ENCODE assay signal across 35 cellular contexts in the genomic region with DNA sequence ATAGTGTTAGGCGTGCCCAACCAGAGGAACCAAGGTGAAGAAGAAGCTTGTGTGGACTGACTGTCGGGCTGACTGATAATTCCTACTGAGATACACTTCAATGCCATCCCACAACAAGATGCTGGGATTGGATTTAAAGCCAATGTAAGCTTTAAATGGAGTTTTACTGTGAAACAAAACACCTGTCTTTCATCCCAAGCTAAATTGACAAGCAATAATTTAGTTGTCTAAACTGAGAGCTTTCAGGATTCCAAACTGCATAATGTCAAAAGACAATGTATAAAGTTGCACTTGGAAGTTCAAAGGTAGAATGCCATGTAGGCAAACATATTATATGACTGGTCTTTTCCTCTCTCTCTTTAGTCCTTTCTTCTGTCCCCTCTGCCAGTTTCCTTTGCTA.
"Had no signal": no experiment of that assay in that cellular context is flagged by ENCODE, and none has a peak within 500 bp of the region (broad histone marks: within the 10 kb centered on the region; RNA-seq: fewer than 3 reads in every experiment).

No MANE protein-coding gene starts in this region.

- H3K4me2 ChIP-seq: KMS-11 had no signal

- H3K4me3 ChIP-seq: MG63 had no signal

- DNase-seq: Karpas-422, Kasumi-1, MG63, MM.1S, MV-4-11, NCI-H1048, NCI-H1092, NCI-H1092 treated with DMSO at 0.1 percent for 48 hours, NCI-H1105, NCI-H1105 treated with DMSO at 0.1 percent for 48 hours, NCI-H1417, NCI-H1417 treated with DMSO at 0.1 percent for 48 hours, NCI-H1436, NCI-H146, NCI-H1694, NCI-H1694 treated with DMSO at 0.1 percent for 48 hours, NCI-H187, NCI-H187 treated with DMSO at 0.1 percent for 48 hours, NCI-H1930, NCI-H2029, NCI-H2029 treated with DMSO at 0.1 percent for 48 hours, NCI-H2081, NCI-H2081 treated with DMSO at 0.1 percent for 48 hours, NCI-H2107, NCI-H2171, NCI-H2171 treated with DMSO at 0.1 percent for 48 hours, NCI-H2227 treated with DMSO at 0.1 percent for 48 hours, NCI-H226, NCI-H345, NCI-H446, NCI-H446 treated with DMSO at 0.1 percent for 48 hours, NCI-H510A, NCI-H510A treated with DMSO at 0.1 percent for 48 hours, NCI-H524 had no signal

- H3K9ac ChIP-seq: KMS-11 had no signal

- H3K27me3 ChIP-seq: MG63 had no signal

- H3K27ac ChIP-seq: KMS-11 had no signal

- H3K36me3 ChIP-seq: MG63 had no signal

- H3K9me3 ChIP-seq: MG63 had no signal
